Comparison of ENCODE assay signal across 16 cellular contexts in the genomic region with DNA sequence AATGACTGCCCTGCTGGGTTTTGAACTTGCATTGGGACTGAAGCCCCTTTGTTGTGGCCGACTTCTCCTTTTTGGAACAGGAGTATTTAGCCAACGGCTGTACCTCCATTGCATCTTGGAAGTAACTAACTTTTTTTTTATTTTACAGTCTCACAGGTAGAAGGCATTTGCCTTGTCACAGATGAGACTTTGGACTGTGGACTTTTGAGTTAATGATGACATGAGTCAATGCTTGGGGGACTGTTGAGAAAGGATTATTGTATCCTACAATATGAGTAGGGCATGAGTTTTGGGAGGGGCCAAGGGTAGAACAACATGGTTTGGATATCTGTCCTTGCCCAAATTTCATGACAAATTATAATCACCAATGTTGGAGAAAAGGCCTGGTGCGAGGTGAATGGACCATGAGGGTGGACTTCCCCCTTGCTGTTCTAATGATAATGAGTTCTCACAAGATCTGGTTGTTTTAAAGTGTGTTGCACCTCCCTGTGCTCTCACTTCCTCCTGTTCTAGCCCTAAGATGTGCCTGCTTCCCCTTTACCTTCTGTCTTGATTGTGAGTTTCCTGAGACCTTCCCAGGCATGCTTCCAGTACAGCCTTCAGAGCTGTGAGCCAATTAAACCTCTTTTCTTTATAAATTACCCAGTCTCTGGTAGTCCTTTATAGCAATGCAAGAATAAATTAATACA.
"Had no signal": no experiment of that assay in that cellular context is flagged by ENCODE, and none has a peak within 500 bp of the region (broad histone marks: within the 10 kb centered on the region; RNA-seq: fewer than 3 reads in every experiment).

No MANE protein-coding gene starts in this region.

- ATAC-seq: gastrocnemius medialis; heart right ventricle; naive thymus-derived CD8-positive, alpha-beta T cell; psoas muscle; stimulated activated effector memory CD8-positive, alpha-beta T cell treated with anti-CD3 and anti-CD28 coated beads, Interleukin-12 subunit alpha, Interleukin-12 subunit beta, amount 100 ng/mL, for 72 hours; stimulated activated naive CD8-positive, alpha-beta T cell treated with anti-CD3 and anti-CD28 coated beads, Interleukin-15, amount 100 ng/mL, for 72 hours; upper lobe of right lung had no signal

- H3K27ac Mint-ChIP-seq: stimulated activated effector memory CD8-positive, alpha-beta T cell treated with anti-CD3 and anti-CD28 coated beads, Interleukin-12 subunit alpha, Interleukin-12 subunit beta, amount 100 ng/mL, for 72 hours; stimulated activated naive CD8-positive, alpha-beta T cell treated with anti-CD3 and anti-CD28 coated beads, Interleukin-15, amount 100 ng/mL, for 72 hours had no signal

- H3K4me1 Mint-ChIP-seq: naive thymus-derived CD8-positive, alpha-beta T cell; stimulated activated effector memory CD8-positive, alpha-beta T cell treated with anti-CD3 and anti-CD28 coated beads, Interleukin-12 subunit alpha, Interleukin-12 subunit beta, amount 100 ng/mL, for 72 hours; stimulated activated naive CD8-positive, alpha-beta T cell treated with anti-CD3 and anti-CD28 coated beads, Interleukin-15, amount 100 ng/mL, for 72 hours had no signal

- DNase-seq: effector memory CD4-positive, alpha-beta T cell; gastrocnemius medialis; heart right ventricle; hypothalamus; kidney glomerular epithelial cell; mammary epithelial cell; naive thymus-derived CD8-positive, alpha-beta T cell; psoas muscle; retina; right lobe of liver; stimulated activated CD4-positive, alpha-beta T cell treated with anti-CD3 and anti-CD28 coated beads, Interleukin-4, amount 100 ng/mL, for 1 hour; stimulated activated CD8-positive, alpha-beta memory T cell treated with anti-CD3 and anti-CD28 coated beads, Interleukin-4, amount 100 ng/mL, for 48 hours; stimulated activated naive CD8-positive, alpha-beta T cell treated with anti-CD3 and anti-CD28 coated beads, Interleukin-15, amount 100 ng/mL, for 72 hours; testis; upper lobe of right lung had no signal

- H3K4me3 Mint-ChIP-seq: naive thymus-derived CD8-positive, alpha-beta T cell; stimulated activated effector memory CD8-positive, alpha-beta T cell treated with anti-CD3 and anti-CD28 coated beads, Interleukin-12 subunit alpha, Interleukin-12 subunit beta, amount 100 ng/mL, for 72 hours; stimulated activated naive CD8-positive, alpha-beta T cell treated with anti-CD3 and anti-CD28 coated beads, Interleukin-15, amount 100 ng/mL, for 72 hours had no signal

- H3K27me3 Mint-ChIP-seq: naive thymus-derived CD8-positive, alpha-beta T cell; stimulated activated naive CD8-positive, alpha-beta T cell treated with anti-CD3 and anti-CD28 coated beads, Interleukin-15, amount 100 ng/mL, for 72 hours had no signal

- H3K36me3 Mint-ChIP-seq: naive thymus-derived CD8-positive, alpha-beta T cell; stimulated activated effector memory CD8-positive, alpha-beta T cell treated with anti-CD3 and anti-CD28 coated beads, Interleukin-12 subunit alpha, Interleukin-12 subunit beta, amount 100 ng/mL, for 72 hours had no signal
